Comparison of ENCODE assay signal across 13 cellular contexts in the genomic region with DNA sequence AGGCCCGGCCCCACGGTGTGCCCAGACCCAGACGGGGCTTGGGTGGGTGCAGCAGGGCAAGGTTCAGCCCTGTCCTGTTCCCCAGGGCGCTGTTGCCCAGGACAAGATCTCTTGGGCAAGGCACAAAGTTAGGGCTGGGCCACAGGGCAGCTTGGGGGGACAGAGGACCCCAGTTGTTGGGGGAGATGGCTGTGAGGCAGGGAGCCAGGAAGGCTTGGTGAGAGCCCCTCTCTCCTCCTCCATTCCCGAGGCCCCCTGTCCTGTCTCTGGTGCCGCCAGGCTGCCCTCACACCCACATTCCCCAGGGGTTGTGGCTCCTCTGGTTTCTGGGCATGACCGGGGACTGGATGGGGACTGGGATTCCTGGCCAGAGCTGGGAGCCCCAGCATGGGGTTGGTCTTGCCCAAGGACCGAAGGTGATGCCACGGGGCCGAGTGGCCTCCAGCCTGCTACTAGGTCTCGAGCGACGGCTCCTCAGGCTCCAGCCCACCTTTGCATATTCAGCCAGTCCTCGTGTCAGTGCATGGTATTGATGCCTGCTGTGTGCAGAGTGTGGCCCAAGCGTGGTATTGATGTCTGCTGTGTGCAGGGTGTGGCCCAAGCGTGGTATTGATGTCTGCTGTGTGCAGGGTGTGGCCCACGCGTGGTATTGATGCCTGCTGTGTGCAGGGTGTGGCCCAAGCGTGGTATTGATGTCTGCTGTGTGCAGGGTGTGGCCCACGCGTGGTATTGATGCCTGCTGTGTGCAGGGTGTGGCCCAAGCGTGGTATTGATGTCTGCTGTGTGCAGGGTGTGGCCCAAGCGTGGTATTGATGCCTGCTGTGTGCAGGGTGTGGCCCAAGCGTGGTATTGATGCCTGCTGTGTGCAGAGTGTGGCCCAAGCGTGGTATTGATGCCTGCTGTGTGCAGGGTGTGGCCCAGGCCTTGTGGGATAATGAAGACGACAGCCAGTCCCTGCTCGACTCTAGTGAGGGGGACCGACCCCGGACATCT. TPM values are rescaled to one million over a fixed set of nuclear protein-coding genes. Genes with fewer than 3 reads are reported as not detected.
DNase-seq lines count a peak whose midpoint lies in the region; ATAC-seq, FAIRE-seq and TF ChIP-seq lines count a peak whose summit lies in the region.
"Not testable (repeated sequence)": the region's sequence is repeated elsewhere in the genome, so short reads cannot be mapped to it uniquely, and the experiment has no call there.
"Had no signal": no experiment of that assay in that cellular context is flagged by ENCODE, and none has a peak within 500 bp of the region (broad histone marks: within the 10 kb centered on the region; RNA-seq: fewer than 3 reads in every experiment).

No MANE protein-coding gene starts in this region.

- H3K9me1 ChIP-seq in K562 (ENCODE audit: control insufficient read depth, insufficient read depth, low read length), result not testable (repeated sequence)

- H3K36me3 ChIP-seq in GM23338 (ENCODE audit: insufficient read depth); K562 (ENCODE audit: control insufficient read depth, insufficient read depth, low read length); neural progenitor cell: not testable (repeated sequence)
- peaks cover 14 to 23% (median 15%) of the 10 kb centered on the region in 3 donors for H3K36me3 ChIP-seq in skeletal muscle tissue (ENCODE audit: control insufficient read depth in 3 of 3, insufficient read depth in 3 of 3, low read length in 3 of 3)

- H3K27ac ChIP-seq in 22Rv1; GM23338 (ENCODE audit: low read depth); K562 (ENCODE audit: extremely low read depth, low read depth, low read length); neural progenitor cell: not testable (repeated sequence)
- H3K27ac ChIP-seq in skeletal muscle tissue (ENCODE audit: low read depth, low read length), result peak overlapping the region; percentile 18

- H3K4me1 ChIP-seq in GM23338 (ENCODE audit: insufficient read depth), result peaks cover 25% of the 10 kb centered on the region
- peaks cover 0 to 21% of the 10 kb centered on the region in 2 experiments; a peak in 3 of 5 replicates for H3K4me1 ChIP-seq in K562 (replicated peaks in 1 of 2; ENCODE audit: control insufficient read depth in 2 of 2, insufficient read depth in 2 of 2, low read length in 2 of 2)
- H3K4me1 ChIP-seq in neural progenitor cell, result peaks cover 19% of the 10 kb centered on the region
- peaks cover 73 to 94% (median 85%) of the 10 kb centered on the region in 3 donors for H3K4me1 ChIP-seq in skeletal muscle tissue (ENCODE audit: control insufficient read depth in 3 of 3, insufficient read depth in 3 of 3, low read length in 3 of 3)

- not testable (repeated sequence) for TF ChIP-seq RAD21 in K562 (CRISPR knock-in tag; conservative IDR thresholded peaks at IDR 0.05 in 1 of 2, IDR thresholded peaks at IDR 0.05 in 1 of 2)

- peak overlapping the region in 1 of 2 experiments; percentile 45; a peak in 1 of 4 replicates for H3K9ac ChIP-seq in K562 (ENCODE audit: insufficient read depth in 1 of 2, low read depth in 2 of 2, low read length in 2 of 2)
- H3K9ac ChIP-seq in neural progenitor cell, result not testable (repeated sequence)
- H3K9ac ChIP-seq in skeletal muscle tissue (ENCODE audit: low read depth in 1 of 3, low read length in 3 of 3), result peak overlapping the region in 1 of 3 donors; percentile 57

- TF ChIP-seq EP300 in K562 (IDR thresholded peaks at IDR 0.05; ENCODE audit: low read length), result not testable (repeated sequence)

- H4K20me1 ChIP-seq in GM23338 (replicated peaks; ENCODE audit: insufficient read depth); neural progenitor cell (ENCODE audit: low read depth): not testable (repeated sequence)
- H4K20me1 ChIP-seq in K562 (replicated peaks; ENCODE audit: control insufficient read depth, insufficient read depth, low read length), result 0 out of 2 replicates have a peak, but pooled peaks cover 10% of the 10 kb centered on the region

- CTCF ChIA-PET in K562 (lab: Yijun Ruan, JAX; ENCODE audit: low intra/inter-chr PET ratio), result not testable (repeated sequence)

- TF ChIP-seq POLR2A in K562 (conservative IDR thresholded peaks at IDR 0.05), result not testable (repeated sequence)

- not testable (repeated sequence) for DNase-seq in GM23338 (ENCODE audit: low spot score); T-helper 17 cell; K562 (ENCODE audit: extremely low read depth in 1 of 4, low spot score in 3 of 4); left colon; neural progenitor cell (ENCODE audit: low spot score)
- peak; percentile 36 for DNase-seq in Right ventricle myocardium superior

- intact Hi-C loops in K562 (cut with micrococcal nuclease); Right ventricle myocardium superior (cut with DNase I); left colon (cut with DNase I, micrococcal nuclease): not testable (repeated sequence)

- H3K4me3 Mint-ChIP-seq in GM23338, result peak overlapping the region; percentile 29; the same call in 2 of the 3 replicates
- not testable (repeated sequence) for H3K4me3 Mint-ChIP-seq in T-helper 17 cell, neural progenitor cell

- H2AFZ ChIP-seq in GM23338, result peak overlapping the region; percentile 91
- H2AFZ ChIP-seq in K562 (ENCODE audit: low read depth, low read length), result not testable (repeated sequence)
- peak overlapping the region; percentile 23 for H2AFZ ChIP-seq in neural progenitor cell (replicated peaks)

- peaks cover 36% of the 10 kb centered on the region for H3K4me1 Mint-ChIP-seq in GM23338
- not testable (repeated sequence) for H3K4me1 Mint-ChIP-seq in T-helper 17 cell
- peaks cover 31% of the 10 kb centered on the region for H3K4me1 Mint-ChIP-seq in neural progenitor cell

- TF ChIP-seq CTCF in 22Rv1 (IDR thresholded peaks at IDR 0.05), result peak; percentile 5; the same call in 1 of the 2 replicates
- not testable (repeated sequence) for TF ChIP-seq CTCF in GM23338 (conservative IDR thresholded peaks at IDR 0.05; ENCODE audit: low read depth in 2 of 2); neural progenitor cell (IDR thresholded peaks at IDR 0.05)
- 0 out of 6 replicates have a peak, but pooled peaks of 1 of the 3 experiments have one; percentile 2 for TF ChIP-seq CTCF in K562 (IDR thresholded peaks at IDR 0.05 in 2 of 3, conservative IDR thresholded peaks at IDR 0.05 in 1 of 3; ENCODE audit: insufficient read depth in 2 of 3, low read depth in 1 of 3, low read length in 3 of 3)

- not testable (repeated sequence) for H3F3A ChIP-seq in GM23338 (replicated peaks; ENCODE audit: low read depth)
- H3F3A ChIP-seq in neural progenitor cell (ENCODE audit: low read depth), result peaks cover 20% of the 10 kb centered on the region

- in situ Hi-C loops in K562 (cut with MboI), result not testable (repeated sequence)

- not testable (repeated sequence) for H3K4me3 ChIP-seq in GM23338; K562; neural progenitor cell; skeletal muscle tissue (ENCODE audit: low read length in 3 of 3)

- not testable (repeated sequence) for H3K4me2 ChIP-seq in GM23338; K562 (ENCODE audit: insufficient read depth, low read length); neural progenitor cell

- H3K79me2 ChIP-seq in GM23338 (replicated peaks; ENCODE audit: insufficient read depth); K562 (ENCODE audit: control insufficient read depth, insufficient read depth, low read length); neural progenitor cell (ENCODE audit: low read depth): not testable (repeated sequence)

- H3K27ac Mint-ChIP-seq in GM23338, result peak overlapping the region; percentile 69; the same call in 1 of the 2 replicates
- not testable (repeated sequence) for H3K27ac Mint-ChIP-seq in T-helper 17 cell, neural progenitor cell

- not testable (repeated sequence) for FAIRE-seq in K562 (lab: Jason Lieb, UNC)

- H3K9me3 Mint-ChIP-seq in GM23338, neural progenitor cell: not testable (repeated sequence)

- not testable (repeated sequence) for H3K27me3 ChIP-seq in GM23338 (ENCODE audit: insufficient read depth); neural progenitor cell; skeletal muscle tissue (ENCODE audit: control insufficient read depth in 3 of 3, insufficient read depth in 3 of 3, low read length in 3 of 3)
- peaks cover 5 to 82% of the 10 kb centered on the region in 2 experiments; a peak in 4 of 5 replicates for H3K27me3 ChIP-seq in K562 (ENCODE audit: control insufficient read depth in 2 of 2, insufficient read depth in 2 of 2, low read length in 2 of 2)

- 24% methylated on average over 16 of the region's 29 CpGs for WGBS in K562 (ENCODE audit: insufficient coverage, low coverage, missing lambda C conversion rate)

- not testable (repeated sequence) for ATAC-seq in GM23338; Right ventricle myocardium superior (ENCODE audit: poor library complexity)
- ATAC-seq in T-helper 17 cell (peak; percentile 25), K562 (peak; percentile 24), left colon (peak; percentile 20)

- BruUV-seq in K562 (replicated peaks; lab: Mats Ljungman, UMichigan), result not testable (repeated sequence)

- not testable (repeated sequence) for H3K9me3 ChIP-seq in T-helper 17 cell (ENCODE audit: control insufficient read depth, low read length, poor library complexity, severe bottlenecking); K562 (replicated peaks; ENCODE audit: control insufficient read depth, insufficient read depth, low read depth, low read length); neural progenitor cell (ENCODE audit: low read depth); skeletal muscle tissue (ENCODE audit: control insufficient read depth in 3 of 3, low read length in 3 of 3)

- POLR2A ChIA-PET in K562 (lab: Yijun Ruan, JAX), result interaction anchor here (0.6 to 0.9 kb wide), 4 partner anchors 9 to 46 kb away, joined by 3 to 5 read pairs (median 3); a partner anchor contains a TSS

- H3K9me2 ChIP-seq in GM23338 (ENCODE audit: insufficient read depth), result not testable (repeated sequence)

- not testable (repeated sequence) for H3K36me3 Mint-ChIP-seq in GM23338 (ENCODE audit: low read depth); T-helper 17 cell (ENCODE audit: low read depth); neural progenitor cell

- H3K27me3 Mint-ChIP-seq in GM23338 (ENCODE audit: insufficient read depth, low read depth, poor library complexity) (peaks cover 10% of the 10 kb centered on the region), T-helper 17 cell (peaks cover 48% of the 10 kb centered on the region)
- H3K27me3 Mint-ChIP-seq in neural progenitor cell (ENCODE audit: insufficient read depth, low read depth), result not testable (repeated sequence)

RNA-seq across cellular contexts. Expression of a gene that starts 11.3 kb away (rescaled TPM):
- total RNA-seq in GM23338 (2014; rRNA removed; shearing (Covaris generic)), result 1.7 and 4.3 TPM in 2 replicates
- 1.3 and 3.1 TPM in 2 replicates for polyA plus RNA-seq in GM23338 (2016; fragmentation: Nextera tagmentation; extraction: Ambion mirVana)
- not detected for total RNA-seq in T-helper 17 cell
- total RNA-seq in K562 (2011; cell fraction: chromatin; rRNA removed; ENCODE audit: low replicate concordance), result not detected in 2 replicates
- total RNA-seq in K562 (2011; cell fraction: nucleolus; rRNA removed), result not detected in 2 replicates
- not detected in 2 replicates for total RNA-seq in K562 (2011; cell fraction: nucleoplasm; rRNA removed)
- not detected in 2 replicates for total RNA-seq in K562 (2014; rRNA removed)
- total RNA-seq in K562 (2014; rRNA removed; fragmentation: Illumina TruSeq; extraction: Trizol), result not detected in 2 replicates
- not detected in 2 replicates for total RNA-seq in K562 (2015; rRNA removed; fragmentation: Illumina TruSeq; extraction: Trizol)
- total RNA-seq in K562 (2021), result not detected in 2 replicates
- polyA plus RNA-seq in K562 (2011; rRNA removed), result 0.04 TPM in 1 of 2 replicates, not detected in the other
- not detected in 2 replicates for polyA plus RNA-seq in K562 (2011; cell fraction: cytosol; rRNA removed)
- polyA plus RNA-seq in K562 (2011; cell fraction: nucleus; rRNA removed), result not detected in 2 replicates
- not detected in 2 replicates for polyA plus RNA-seq in K562 (2012)
- polyA plus RNA-seq in K562 (2014; fragmentation: Illumina TruSeq; extraction: Trizol), result not detected in 2 replicates
- polyA plus RNA-seq in K562 (2014; fragmentation: Nextera tagmentation; extraction: Ambion mirVana), result not detected
- polyA plus RNA-seq in K562 (2014; rRNA removed), result not detected in 2 replicates
- not detected in 2 replicates for polyA minus RNA-seq in K562 (2011; rRNA and poly(A)+ RNA removed)
- not detected in 2 replicates for polyA minus RNA-seq in K562 (2011; cell fraction: cytosol; rRNA and poly(A)+ RNA removed)
- polyA minus RNA-seq in K562 (2011; cell fraction: nucleus; rRNA and poly(A)+ RNA removed), result not detected in 2 replicates
- 40.4 TPM for total RNA-seq in Right ventricle myocardium superior
- total RNA-seq in left colon, result under 1 TPM in 1 of 2 donors, not detected in 1; 0.25 TPM
- 3.0 and 5.2 TPM in 2 replicates for total RNA-seq in neural progenitor cell (ENCODE audit: low replicate concordance)
- total RNA-seq in skeletal muscle tissue, result 74.1 TPM
- total RNA-seq: CD4-positive, alpha-beta memory T cell; LHCN-M2; PC-3 had no signal
- polyA plus RNA-seq: CD4-positive, alpha-beta memory T cell; IgD-negative memory B cell had no signal

RNA-seq across cellular contexts. Expression of a gene that starts 35.3 kb away (rescaled TPM):
- 0.24 TPM in 1 of 2 replicates, not detected in the other for total RNA-seq in GM23338 (2014; rRNA removed; shearing (Covaris generic))
- polyA plus RNA-seq in GM23338 (2016; fragmentation: Nextera tagmentation; extraction: Ambion mirVana) (0.12 TPM in 1 of 2 replicates, not detected in the other), K562 (2011; rRNA removed) (not detected in 2 replicates), K562 (2014; fragmentation: Illumina TruSeq; extraction: Trizol) (not detected in 2 replicates), K562 (2014; fragmentation: Nextera tagmentation; extraction: Ambion mirVana) (not detected), K562 (2014; rRNA removed) (0.42 TPM in 1 of 2 replicates, not detected in the other)
- total RNA-seq in T-helper 17 cell (not detected), K562 (2014; rRNA removed) (not detected in 2 replicates), K562 (2014; rRNA removed; fragmentation: Illumina TruSeq; extraction: Trizol) (not detected in 2 replicates), K562 (2015; rRNA removed; fragmentation: Illumina TruSeq; extraction: Trizol) (not detected in 2 replicates), K562 (2021) (0.09 TPM in 1 of 2 replicates, not detected in the other), Right ventricle myocardium superior (not detected), left colon (100 to 1,000 TPM; 185 to 232 TPM), neural progenitor cell (ENCODE audit: low replicate concordance) (not detected in 2 replicates), skeletal muscle tissue (not detected)
- total RNA-seq in K562 (2011; cell fraction: chromatin; rRNA removed; ENCODE audit: low replicate concordance), result not detected in 2 replicates
- total RNA-seq in K562 (2011; cell fraction: nucleolus; rRNA removed), result not detected in 2 replicates
- not detected in 2 replicates for total RNA-seq in K562 (2011; cell fraction: nucleoplasm; rRNA removed)
- polyA plus RNA-seq in K562 (2011; cell fraction: cytosol; rRNA removed), result not detected in 2 replicates
- polyA plus RNA-seq in K562 (2011; cell fraction: nucleus; rRNA removed), result not detected in 2 replicates
- polyA plus RNA-seq in K562 (2012), result not detected in 2 replicates
- not detected in 2 replicates for polyA minus RNA-seq in K562 (2011; rRNA and poly(A)+ RNA removed)
- not detected in 2 replicates for polyA minus RNA-seq in K562 (2011; cell fraction: cytosol; rRNA and poly(A)+ RNA removed)
- not detected in 2 replicates for polyA minus RNA-seq in K562 (2011; cell fraction: nucleus; rRNA and poly(A)+ RNA removed)
- total RNA-seq: CD4-positive, alpha-beta memory T cell; LHCN-M2; PC-3 had no signal
- polyA plus RNA-seq: AG04450; CD4-positive, alpha-beta memory T cell; IgD-negative memory B cell had no signal

RNA-seq across cellular contexts. Expression of a gene that starts 40.5 kb away (rescaled TPM):
- total RNA-seq in GM23338 (2014; rRNA removed; shearing (Covaris generic)), result 169 and 213 TPM in 2 replicates
- 66.4 and 70.7 TPM in 2 replicates for polyA plus RNA-seq in GM23338 (2016; fragmentation: Nextera tagmentation; extraction: Ambion mirVana)
- total RNA-seq in T-helper 17 cell, result 10 to 100 TPM; 63.8 to 64.4 TPM
- 95.2 and 270 TPM in 2 replicates for total RNA-seq in K562 (2011; cell fraction: chromatin; rRNA removed; ENCODE audit: low replicate concordance)
- 174 and 191 TPM in 2 replicates for total RNA-seq in K562 (2011; cell fraction: nucleolus; rRNA removed)
- total RNA-seq in K562 (2011; cell fraction: nucleoplasm; rRNA removed), result 98.3 and 111 TPM in 2 replicates
- total RNA-seq in K562 (2014; rRNA removed), result 109 and 132 TPM in 2 replicates
- total RNA-seq in K562 (2014; rRNA removed; fragmentation: Illumina TruSeq; extraction: Trizol), result 19.8 and 23.3 TPM in 2 replicates
- 47.2 and 47.6 TPM in 2 replicates for total RNA-seq in K562 (2015; rRNA removed; fragmentation: Illumina TruSeq; extraction: Trizol)
- total RNA-seq in K562 (2021), result 107 and 114 TPM in 2 replicates
- 17.7 and 32.4 TPM in 2 replicates for polyA plus RNA-seq in K562 (2011; rRNA removed)
- 16.3 and 33.1 TPM in 2 replicates for polyA plus RNA-seq in K562 (2011; cell fraction: cytosol; rRNA removed)
- polyA plus RNA-seq in K562 (2011; cell fraction: nucleus; rRNA removed), result 131 and 209 TPM in 2 replicates
- 37.2 and 61.4 TPM in 2 replicates for polyA plus RNA-seq in K562 (2012)
- 70.7 and 73.8 TPM in 2 replicates for polyA plus RNA-seq in K562 (2014; fragmentation: Illumina TruSeq; extraction: Trizol)
- polyA plus RNA-seq in K562 (2014; fragmentation: Nextera tagmentation; extraction: Ambion mirVana), result 1 to 10 TPM; 2.0 to 2.4 TPM
- 69.7 and 77.2 TPM in 2 replicates for polyA plus RNA-seq in K562 (2014; rRNA removed)
- polyA minus RNA-seq in K562 (2011; rRNA and poly(A)+ RNA removed), result 23.5 and 30.7 TPM in 2 replicates
- polyA minus RNA-seq in K562 (2011; cell fraction: cytosol; rRNA and poly(A)+ RNA removed), result 53.6 and 56.5 TPM in 2 replicates
- 54.6 and 62.6 TPM in 2 replicates for polyA minus RNA-seq in K562 (2011; cell fraction: nucleus; rRNA and poly(A)+ RNA removed)
- 18.8 TPM for total RNA-seq in Right ventricle myocardium superior
- 10 to 100 TPM; 28.1 to 41.6 TPM for total RNA-seq in left colon
- 17.4 and 44.6 TPM in 2 replicates for total RNA-seq in neural progenitor cell (ENCODE audit: low replicate concordance)
- 30.3 TPM for total RNA-seq in skeletal muscle tissue

RNA-seq across cellular contexts. Expression of a gene that starts 45.8 kb away (rescaled TPM):
- 1.1 and 1.4 TPM in 2 replicates for total RNA-seq in GM23338 (2014; rRNA removed; shearing (Covaris generic))
- polyA plus RNA-seq in GM23338 (2016; fragmentation: Nextera tagmentation; extraction: Ambion mirVana) (0.28 and 1.2 TPM in 2 replicates), K562 (2011; rRNA removed) (not detected in 2 replicates), K562 (2014; fragmentation: Illumina TruSeq; extraction: Trizol) (not detected in 2 replicates), K562 (2014; fragmentation: Nextera tagmentation; extraction: Ambion mirVana) (not detected), K562 (2014; rRNA removed) (not detected in 2 replicates)
- total RNA-seq in T-helper 17 cell (under 1 TPM in 1 of 2 donors, not detected in 1; 0.13 TPM), K562 (2014; rRNA removed) (not detected in 2 replicates), K562 (2014; rRNA removed; fragmentation: Illumina TruSeq; extraction: Trizol) (not detected in 2 replicates), K562 (2015; rRNA removed; fragmentation: Illumina TruSeq; extraction: Trizol) (not detected in 2 replicates), K562 (2021) (not detected in 2 replicates), Right ventricle myocardium superior (not detected), left colon (under 1 TPM; 0.12 to 0.36 TPM), neural progenitor cell (ENCODE audit: low replicate concordance) (0.12 TPM in 1 of 2 replicates, not detected in the other), skeletal muscle tissue (0.52 TPM)
- total RNA-seq in K562 (2011; cell fraction: chromatin; rRNA removed; ENCODE audit: low replicate concordance), result not detected in 2 replicates
- not detected in 2 replicates for total RNA-seq in K562 (2011; cell fraction: nucleolus; rRNA removed)
- not detected in 2 replicates for total RNA-seq in K562 (2011; cell fraction: nucleoplasm; rRNA removed)
- polyA plus RNA-seq in K562 (2011; cell fraction: cytosol; rRNA removed), result not detected in 2 replicates
- polyA plus RNA-seq in K562 (2011; cell fraction: nucleus; rRNA removed), result not detected in 2 replicates
- polyA plus RNA-seq in K562 (2012), result not detected in 2 replicates
- not detected in 2 replicates for polyA minus RNA-seq in K562 (2011; rRNA and poly(A)+ RNA removed)
- not detected in 2 replicates for polyA minus RNA-seq in K562 (2011; cell fraction: cytosol; rRNA and poly(A)+ RNA removed)
- not detected in 2 replicates for polyA minus RNA-seq in K562 (2011; cell fraction: nucleus; rRNA and poly(A)+ RNA removed)
- total RNA-seq: LHCN-M2, PC-3 had no signal
- polyA plus RNA-seq: AG04450; CD4-positive, alpha-beta memory T cell had no signal

Comparison
In these comparisons a context has a peak if more than half of its experiments do, and no peak if none do; other contexts are left out.
1. RNA of a gene that starts 35.3 kb away (total RNA-seq): 185 to 232 TPM in left colon; 0.24 TPM in GM23338, not detected in Right ventricle myocardium superior (single experiment), not detected in T-helper 17 cell, 0.09 TPM in K562, not detected in neural progenitor cell and not detected in skeletal muscle tissue (single experiment); every median in the first group is over 100 times any median in the second.